9 cellular contexts compared by ENCODE assay signal in the genomic region with DNA sequence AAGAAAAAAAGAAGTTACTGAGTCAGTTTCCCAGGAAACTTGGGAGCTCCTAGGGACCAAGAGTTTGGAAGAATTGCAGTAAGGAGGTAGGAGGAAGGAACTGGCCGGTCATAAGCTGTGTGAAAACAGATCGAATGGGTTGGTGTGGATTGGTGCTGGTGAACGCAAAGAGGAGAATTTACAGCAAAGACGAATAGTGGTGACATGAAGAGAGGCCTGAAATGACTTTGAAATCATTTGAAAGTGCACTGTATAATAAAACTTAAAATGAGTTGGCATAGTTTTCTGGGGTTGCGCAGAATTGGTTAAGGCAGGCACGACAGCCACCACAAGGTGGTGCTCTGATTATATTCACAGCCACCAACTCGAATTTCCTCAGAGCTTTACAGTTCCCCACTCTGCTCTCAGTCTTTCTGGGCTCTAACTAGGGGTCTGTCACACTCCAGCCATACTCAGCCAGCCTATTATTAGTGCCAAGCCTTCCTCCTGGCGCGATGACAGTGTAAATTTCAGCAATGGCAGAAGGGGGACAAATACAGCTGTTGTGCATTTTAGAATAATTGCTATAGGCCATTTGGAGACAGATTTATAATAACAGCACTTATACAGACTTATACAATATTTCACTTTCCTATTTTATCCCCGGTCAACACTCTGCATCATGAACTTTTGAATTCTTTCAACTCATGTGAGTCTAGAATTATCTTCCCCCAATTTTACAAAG. TPM values are rescaled to one million over a fixed set of nuclear protein-coding genes. Genes with fewer than 3 reads are reported as not detected.
A peak's percentile ranks its signal among the peaks of the same experiment; 100 is the strongest.
DNase-seq lines count a peak whose midpoint lies in the region; ATAC-seq and TF ChIP-seq lines count a peak whose summit lies in the region.
"Had no signal": no experiment of that assay in that cellular context is flagged by ENCODE, and none has a peak within 500 bp of the region (broad histone marks: within the 10 kb centered on the region; RNA-seq: fewer than 3 reads in every experiment).

No MANE protein-coding gene starts in this region.

- H3K27ac ChIP-seq in psoas muscle, result peak overlapping the region; percentile 43

- H3K36me3 ChIP-seq in psoas muscle (ENCODE audit: insufficient read depth in 1 of 2, low read depth in 1 of 2), result no peaks in the 10 kb centered on the region

- peak; percentile 72 for TF ChIP-seq CTCF in psoas muscle (IDR thresholded peaks at IDR 0.05)

- H3K9me3 ChIP-seq in psoas muscle, result no peaks in the 10 kb centered on the region

- intact Hi-C loops in Right ventricle myocardium superior (cut with DNase I), result loop anchor here (2.0 to 10.0 kb wide), 2 partner anchors 138 to 364 kb away; no protein-coding TSS in a partner anchor
- intact Hi-C loops in psoas muscle (cut with DNase I), result loop anchor here (1.0 to 5.0 kb wide), 3 partner anchors 81 to 366 kb away; a partner anchor contains a TSS

- H3K27me3 ChIP-seq in psoas muscle (ENCODE audit: insufficient read depth in 3 of 3, low read length in 2 of 3), result no peaks in the 10 kb centered on the region

- peaks cover 11% of the 10 kb centered on the region for H3K4me1 ChIP-seq in psoas muscle

- ATAC-seq in GM21786 (IDR thresholded peaks at IDR 0.05; ENCODE audit: unreplicated experiment) (peak; percentile 60), Right ventricle myocardium superior (ENCODE audit: poor library complexity) (peak; percentile 84), psoas muscle (peak; percentile 77 to 91 (median 82)), HG02642 (IDR thresholded peaks at IDR 0.05; ENCODE audit: poor library complexity, unreplicated experiment) (no peak)

- DNase-seq in COR-L47 (lab: John Stamatoyannopoulos, UW) (peak; percentile 46), NCI-H69 (lab: John Stamatoyannopoulos, UW) (peak; percentile 90), Right ventricle myocardium superior (peak; percentile 53), psoas muscle (no peak), NCI-H187 treated with DMSO at 0.1 percent for 48 hours (lab: John Stamatoyannopoulos, UW) (no peak)
- DNase-seq in activated naive CD4-positive, alpha-beta T cell treated with Interleukin-2 at 50 U/mL for 16 hours, result peak; percentile 25

- WGBS in psoas muscle, 3 donors, result 18 to 30% (median 19%) methylated on average over 10 of the region's 10 CpGs

- no peak overlapping the region for H3K4me3 ChIP-seq in psoas muscle

RNA-seq across cellular contexts. Expression of a gene that starts 8.3 kb away (rescaled TPM):
- total RNA-seq in Right ventricle myocardium superior (not detected), psoas muscle (not detected)
- under 1 TPM in 1 of 3 donors, not detected in 2; 0.01 TPM for polyA plus RNA-seq in psoas muscle
- polyA plus RNA-seq: IgD-negative memory B cell had no signal

RNA-seq across cellular contexts. Expression of a gene that starts 20.9 kb away (rescaled TPM):
- total RNA-seq in Right ventricle myocardium superior, result 136 TPM
- total RNA-seq in psoas muscle, result 100 to 1,000 TPM in 3 of 4 donors, 10 to 100 TPM in 1; 89.1 to 120 (median 114) TPM
- 100 to 1,000 TPM in 1 of 3 donors, 10 to 100 TPM in 2; 35.4 to 224 (median 46.2) TPM for polyA plus RNA-seq in psoas muscle

Comparison
In these comparisons a context has a peak if more than half of its experiments do, and no peak if none do; other contexts are left out.
1. DNase-seq: peak in COR-L47 (single experiment), NCI-H69 (single experiment), activated naive CD4-positive, alpha-beta T cell treated with Interleukin-2 at 50 U/mL for 16 hours (single experiment) and Right ventricle myocardium superior (single experiment); none in psoas muscle (0 of 2) and NCI-H187 treated with DMSO at 0.1 percent for 48 hours (single experiment).